11 cellular contexts compared by ENCODE assay signal in the genomic region with DNA sequence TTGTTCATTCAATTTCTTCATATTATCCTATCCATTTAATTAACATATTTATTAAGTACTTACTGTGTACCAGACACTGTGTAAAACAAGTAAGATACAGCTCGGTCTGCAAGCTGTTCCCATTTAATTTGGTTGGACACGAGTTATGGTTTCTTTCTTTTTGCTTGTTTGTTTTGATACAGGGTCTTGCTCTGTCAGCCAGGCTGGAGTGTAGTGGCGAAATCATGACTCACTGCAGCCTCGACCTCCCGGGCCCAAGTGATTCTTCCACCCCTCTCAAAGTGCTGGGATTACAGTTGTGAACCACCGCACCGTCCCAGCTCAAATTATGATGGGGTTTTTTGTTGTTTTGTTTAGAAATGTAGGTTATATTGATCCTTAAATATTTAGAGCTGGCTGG. TPM values are rescaled to one million over a fixed set of nuclear protein-coding genes. Genes with fewer than 3 reads are reported as not detected.
A peak's percentile ranks its signal among the peaks of the same experiment; 100 is the strongest.
DNase-seq lines count a peak whose midpoint lies in the region; ATAC-seq and TF ChIP-seq lines count a peak whose summit lies in the region.
"Had no signal": no experiment of that assay in that cellular context is flagged by ENCODE, and none has a peak within 500 bp of the region (broad histone marks: within the 10 kb centered on the region; RNA-seq: fewer than 3 reads in every experiment).

No MANE protein-coding gene starts in this region.

- H3K27ac ChIP-seq in heart right ventricle (peak overlapping the region in 5 of 10 donors; percentile 24 to 46 (median 34)), smooth muscle cell (ENCODE audit: low read depth) (peak overlapping the region; percentile 72)

- DNase-seq in H4 (ENCODE audit: low spot score) (peak; percentile 48), amniotic stem cell (lab: John Stamatoyannopoulos, UW) (peak; percentile 58), heart right ventricle (no peak), smooth muscle cell (lab: John Stamatoyannopoulos, UW; ENCODE audit: unreplicated experiment) (no peak), NCI-H526 treated with DMSO at 0.1 percent for 48 hours (lab: John Stamatoyannopoulos, UW) (no peak), NCI-H2081 (lab: John Stamatoyannopoulos, UW) (no peak), RPMI8226 (no peak)
- DNase-seq in activated effector memory CD4-positive, alpha-beta T cell treated with Interleukin-2 at 50 U/mL for 16 hours, result no peak
- DNase-seq: DMS79, NCI-H524, T-helper 1 cell had no signal

- intact Hi-C loops in heart right ventricle (cut with DNase I), result no loop called here

- H3K4me2 ChIP-seq in smooth muscle cell, result peak overlapping the region; percentile 78

- H3K4me3 ChIP-seq in heart right ventricle (no peak overlapping the region), smooth muscle cell (peak overlapping the region; percentile 21)

- H3K4me1 ChIP-seq in heart right ventricle (peaks cover 0 to 25% (median 22%) of the 10 kb centered on the region in 9 donors), smooth muscle cell (ENCODE audit: low read depth) (peaks cover 5% of the 10 kb centered on the region)

- peaks cover 12% of the 10 kb centered on the region for H3F3A ChIP-seq in smooth muscle cell (ENCODE audit: low read depth)

- peaks cover 0 to 10% (median 0%) of the 10 kb centered on the region in 9 donors for H3K36me3 ChIP-seq in heart right ventricle
- H3K36me3 ChIP-seq in smooth muscle cell (ENCODE audit: low read depth), result no peaks in the 10 kb centered on the region

- 59 to 60% methylated on average over 7 of the region's 7 CpGs for WGBS in heart right ventricle, 2 donors
- WGBS in smooth muscle cell (ENCODE audit: low lambda C conversion rate), result 16% methylated on average over 7 of the region's 7 CpGs

- H3K9ac ChIP-seq in smooth muscle cell (ENCODE audit: low read depth), result peak overlapping the region; percentile 21

- peaks cover 13% of the 10 kb centered on the region for H4K20me1 ChIP-seq in smooth muscle cell (ENCODE audit: low read depth)

- TF ChIP-seq CTCF in heart right ventricle (IDR thresholded peaks at IDR 0.05) (no peak), smooth muscle cell (IDR thresholded peaks at IDR 0.05; ENCODE audit: borderline replicate concordance, insufficient read depth, poor library complexity, severe bottlenecking) (no peak)

- no peak overlapping the region for H2AFZ ChIP-seq in smooth muscle cell (ENCODE audit: low read depth)

- H3K79me2 ChIP-seq in smooth muscle cell (ENCODE audit: low read depth), result peaks cover 8% of the 10 kb centered on the region

- H3K27me3 ChIP-seq in heart right ventricle (no peaks in the 10 kb centered on the region), smooth muscle cell (ENCODE audit: low read depth) (no peaks in the 10 kb centered on the region)

- peak in 6 of 8 donors; percentile 25 to 80 (median 70) for ATAC-seq in heart right ventricle

- H3K9me3 ChIP-seq in heart right ventricle, result peaks cover 0 to 5% (median 0%) of the 10 kb centered on the region in 11 donors
- no peaks in the 10 kb centered on the region for H3K9me3 ChIP-seq in smooth muscle cell (replicated peaks; ENCODE audit: low read depth)

RNA-seq across cellular contexts. Expression of gene CYBRD1, which starts 9.0 kb away (rescaled TPM):
- 38.0 and 39.3 TPM in 2 replicates for total RNA-seq in H4 (2014; rRNA removed; shearing (Covaris generic))
- 10 to 100 TPM; 26.1 to 67.5 (median 44.5) TPM for total RNA-seq in heart right ventricle
- 10 to 100 TPM; 26.3 to 56.3 TPM for polyA plus RNA-seq in heart right ventricle
- 61.5 and 77.8 TPM in 2 replicates for total RNA-seq in smooth muscle cell
- polyA plus RNA-seq in smooth muscle cell, result 33.3 and 41.3 TPM in 2 replicates

Comparison
In these comparisons a context has a peak if more than half of its experiments do, and no peak if none do; other contexts are left out.
1. DNase-seq: peak in H4 (single experiment) and amniotic stem cell (single experiment); none in heart right ventricle (0 of 2), smooth muscle cell (single experiment), NCI-H526 treated with DMSO at 0.1 percent for 48 hours (single experiment), activated effector memory CD4-positive, alpha-beta T cell treated with Interleukin-2 at 50 U/mL for 16 hours (single experiment), NCI-H2081 (0 of 2) and RPMI8226 (single experiment).